19 cellular contexts compared by ENCODE assay signal in the genomic region with DNA sequence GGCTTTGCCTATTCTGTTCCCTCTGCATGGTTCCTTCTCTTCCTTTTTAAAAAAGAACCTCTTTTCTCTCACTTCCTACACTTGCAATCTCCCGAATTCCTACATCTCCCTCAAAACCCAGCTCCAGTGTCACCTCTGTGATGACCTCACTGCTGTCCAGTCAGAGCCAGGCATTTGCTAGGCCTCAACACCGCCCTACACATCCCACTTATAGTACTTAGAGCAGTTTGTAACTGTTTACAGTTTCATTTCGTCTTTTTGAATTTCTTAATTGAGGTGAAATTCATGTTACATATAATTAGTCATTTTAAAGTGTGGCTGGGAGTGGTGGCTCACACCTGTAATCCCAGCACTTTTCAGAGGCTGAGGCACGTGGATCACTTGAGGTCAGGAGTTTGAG. TPM values are rescaled to one million over a fixed set of nuclear protein-coding genes. Genes with fewer than 3 reads are reported as not detected.
DNase-seq lines count a peak whose midpoint lies in the region; ATAC-seq and TF ChIP-seq lines count a peak whose summit lies in the region.
"Had no signal": no experiment of that assay in that cellular context is flagged by ENCODE, and none has a peak within 500 bp of the region (broad histone marks: within the 10 kb centered on the region; RNA-seq: fewer than 3 reads in every experiment).

No MANE protein-coding gene starts in this region.

- H3K9me3 Mint-ChIP-seq in dendritic cell treated with granulocyte-macrophage colony-stimulating factor and Interleukin-4, amounts not matched to agents 40 ng/mL and 50 ng/mL, for 4 days: peaks cover 10% of the 10 kb centered on the region
- H3K9me3 Mint-ChIP-seq: CD4-positive, alpha-beta T cell; natural killer cell treated with Interleukin-12 subunit alpha and Interleukin-12 subunit beta and Interleukin-15 and Interleukin-18, amount 100 ng/mL, for 72 hours had no signal

- H3K27ac ChIP-seq in subcutaneous abdominal adipose tissue (ENCODE audit: low read depth, low read length) (peak overlapping the region; percentile 67), foreskin keratinocyte (no peak overlapping the region)
- H3K27ac ChIP-seq: A549, psoas muscle had no signal

- H3K4me3 Mint-ChIP-seq in dendritic cell treated with granulocyte-macrophage colony-stimulating factor and Interleukin-4, amounts not matched to agents 40 ng/mL and 50 ng/mL, for 4 days: no peak overlapping the region
- H3K4me3 Mint-ChIP-seq: CD4-positive, alpha-beta T cell; memory B cell; natural killer cell treated with Interleukin-12 subunit alpha and Interleukin-12 subunit beta and Interleukin-15 and Interleukin-18, amount 100 ng/mL, for 72 hours had no signal

- peaks cover 28% of the 10 kb centered on the region for H3K4me1 Mint-ChIP-seq in dendritic cell treated with granulocyte-macrophage colony-stimulating factor and Interleukin-4, amounts not matched to agents 40 ng/mL and 50 ng/mL, for 4 days (ENCODE audit: low read depth)
- H3K4me1 Mint-ChIP-seq: memory B cell had no signal

- ATAC-seq in Right ventricle myocardium superior (ENCODE audit: poor library complexity): peak; percentile 36
- no peak for ATAC-seq in Right ventricle myocardium inferior
- no peak for ATAC-seq in foreskin keratinocyte
- ATAC-seq: A549; natural killer cell treated with Interleukin-12 subunit alpha and Interleukin-12 subunit beta and Interleukin-15 and Interleukin-18, amount 100 ng/mL, for 72 hours; psoas muscle; stimulated activated naive CD8-positive, alpha-beta T cell treated with anti-CD3 and anti-CD28 coated beads, Interleukin-15, Interleukin-2, amounts not matched to agents 100 U/mL and 50 U/mL, for 24 hours had no signal

- H3K36me3 Mint-ChIP-seq in dendritic cell treated with granulocyte-macrophage colony-stimulating factor and Interleukin-4, amounts not matched to agents 40 ng/mL and 50 ng/mL, for 4 days (ENCODE audit: low read depth): no peaks in the 10 kb centered on the region
- H3K36me3 Mint-ChIP-seq: natural killer cell treated with Interleukin-12 subunit alpha and Interleukin-12 subunit beta and Interleukin-15 and Interleukin-18, amount 100 ng/mL, for 72 hours had no signal

- H3K9me3 ChIP-seq in subcutaneous abdominal adipose tissue (ENCODE audit: control insufficient read depth in 5 of 5, low read length in 5 of 5): no peaks in the 10 kb centered on the region
- H3K9me3 ChIP-seq: A549, Peyer's patch, psoas muscle had no signal

- H3K4me1 ChIP-seq in subcutaneous abdominal adipose tissue (ENCODE audit: control insufficient read depth in 5 of 5, insufficient read depth in 5 of 5, low read length in 5 of 5) (peaks cover 0 to 8% (median 6%) of the 10 kb centered on the region in 5 donors), foreskin keratinocyte (no peaks in the 10 kb centered on the region)
- H3K4me1 ChIP-seq: Peyer's patch, psoas muscle had no signal

- peak overlapping the region; percentile 88 for H3K27ac Mint-ChIP-seq in dendritic cell treated with granulocyte-macrophage colony-stimulating factor and Interleukin-4, amounts not matched to agents 40 ng/mL and 50 ng/mL, for 4 days
- H3K27ac Mint-ChIP-seq: CD4-positive, alpha-beta T cell; memory B cell; natural killer cell treated with Interleukin-12 subunit alpha and Interleukin-12 subunit beta and Interleukin-15 and Interleukin-18, amount 100 ng/mL, for 72 hours had no signal

- no peaks in the 10 kb centered on the region for H3K36me3 ChIP-seq in subcutaneous abdominal adipose tissue (ENCODE audit: control insufficient read depth in 5 of 5, insufficient read depth in 5 of 5, low read length in 5 of 5)
- H3K36me3 ChIP-seq: Peyer's patch had no signal

- TF ChIP-seq CTCF in foreskin keratinocyte (conservative IDR thresholded peaks at IDR 0.05): no peak

- no peak overlapping the region for H3K4me3 ChIP-seq in subcutaneous abdominal adipose tissue (ENCODE audit: low read depth in 1 of 5, low read length in 5 of 5)
- H3K4me3 ChIP-seq: A549, coronary artery, Peyer's patch, psoas muscle had no signal

- H3K9ac ChIP-seq in subcutaneous abdominal adipose tissue (ENCODE audit: low read length in 5 of 5): peak overlapping the region in 2 of 5 donors; percentile 4 to 41

- DNase-seq in Right ventricle myocardium superior (no peak), Right ventricle myocardium inferior (ENCODE audit: missing footprints) (no peak), foreskin keratinocyte (no peak), foreskin melanocyte (no peak)
- DNase-seq: activated CD4-positive, alpha-beta T cell treated with anti-CD3 and anti-CD28 coated beads, Interleukin-2, amount 50 U/mL, for 4 hours; activated naive CD4-positive, alpha-beta T cell treated with anti-CD3 and anti-CD28 coated beads, Interleukin-2, amount 50 U/mL, for 16 hours; CD4-positive, alpha-beta T cell; H7; NCI-H1930; NCI-H510A treated with DMSO at 0.1 percent for 48 hours; Peyer's patch; psoas muscle; stimulated activated naive CD8-positive, alpha-beta T cell treated with anti-CD3 and anti-CD28 coated beads, Interleukin-15, Interleukin-2, amounts not matched to agents 100 U/mL and 50 U/mL, for 24 hours had no signal

- no peaks in the 10 kb centered on the region for H3K27me3 Mint-ChIP-seq in dendritic cell treated with granulocyte-macrophage colony-stimulating factor and Interleukin-4, amounts not matched to agents 40 ng/mL and 50 ng/mL, for 4 days

- no peaks in the 10 kb centered on the region for H3K27me3 ChIP-seq in subcutaneous abdominal adipose tissue (ENCODE audit: control insufficient read depth in 5 of 5, insufficient read depth in 4 of 5, low read length in 5 of 5)
- H3K27me3 ChIP-seq in foreskin keratinocyte: peaks cover 6% of the 10 kb centered on the region
- H3K27me3 ChIP-seq: Peyer's patch had no signal

- intact Hi-C loops in Right ventricle myocardium superior (cut with DNase I): no loop called here
- intact Hi-C loops in Right ventricle myocardium inferior (cut with DNase I): no loop called here
- intact Hi-C loops in dendritic cell treated with granulocyte-macrophage colony-stimulating factor and Interleukin-4, amounts not matched to agents 40 ng/mL and 50 ng/mL, for 4 days (cut with micrococcal nuclease): no loop called here

RNA-seq across cellular contexts. Expression of gene CD14, which starts 30.8 kb away (rescaled TPM):
- total RNA-seq in Right ventricle myocardium superior (37.7 TPM), Right ventricle myocardium inferior (46.1 TPM), foreskin keratinocyte (not detected in 2 replicates)
- 0.11 and 0.12 TPM in 2 replicates for polyA plus RNA-seq in foreskin keratinocyte

RNA-seq across cellular contexts. Expression of gene TMCO6, which starts 37.1 kb away (rescaled TPM):
- total RNA-seq in Right ventricle myocardium superior: 4.0 TPM
- total RNA-seq in Right ventricle myocardium inferior: 4.2 TPM
- 9.8 and 11.3 TPM in 2 replicates for total RNA-seq in foreskin keratinocyte
- polyA plus RNA-seq in foreskin keratinocyte: 8.8 and 8.9 TPM in 2 replicates

RNA-seq across cellular contexts. Expression of gene SLC35A4, which starts 37.5 kb away (rescaled TPM):
- total RNA-seq in Right ventricle myocardium superior (81.4 TPM), Right ventricle myocardium inferior (76.4 TPM), foreskin keratinocyte (36.3 and 36.4 TPM in 2 replicates)
- 45.7 and 46.3 TPM in 2 replicates for polyA plus RNA-seq in foreskin keratinocyte

RNA-seq across cellular contexts. Expression of gene APBB3, which starts 37.8 kb away (rescaled TPM):
- total RNA-seq in Right ventricle myocardium superior (10.2 TPM), Right ventricle myocardium inferior (10.6 TPM), foreskin keratinocyte (4.1 and 4.4 TPM in 2 replicates)
- polyA plus RNA-seq in foreskin keratinocyte: 4.5 and 5.0 TPM in 2 replicates

RNA-seq across cellular contexts. Expression of gene SRA1, which starts 44.9 kb away (rescaled TPM):
- total RNA-seq in Right ventricle myocardium superior (23.1 TPM), Right ventricle myocardium inferior (29.4 TPM), foreskin keratinocyte (44.0 and 49.1 TPM in 2 replicates)
- polyA plus RNA-seq in foreskin keratinocyte: 66.2 and 74.5 TPM in 2 replicates

Comparison
In these comparisons a context has a peak if more than half of its experiments do, and no peak if none do; other contexts are left out.
1. RNA of gene CD14, which starts 30.8 kb away (total RNA-seq): 46.1 TPM in Right ventricle myocardium inferior (single experiment) and 37.7 TPM in Right ventricle myocardium superior (single experiment); not detected in foreskin keratinocyte; every median in the first group is over 10 times any median in the second.